In genomic region chr1:52032785-52033131, GRCh38 we compare ENCODE assay signal across 1 cellular context.
TF ChIP-seq lines count a peak whose summit lies in the region.

No MANE protein-coding gene starts in this region.

TF ChIP-seq in neural cell, 6 proteins besides CTCF, POLR2A, EP300 and RAD21 (continued from another document):
- TF ChIP-seq REST (IDR thresholded peaks at IDR 0.05; ENCODE audit: borderline replicate concordance) (no peak), MXI1 (conservative IDR thresholded peaks at IDR 0.05; ENCODE audit: poor library complexity, severe bottlenecking) (no peak), POLR2AphosphoS5 (IDR thresholded peaks at IDR 0.05) (no peak), SMC3 (conservative IDR thresholded peaks at IDR 0.05; ENCODE audit: poor library complexity) (no peak)
TF ChIP-seq in neural cell: peak in this region for 0.
